In genomic region chr7:87598234-87599009, GRCh38 we compare ENCODE assay signal across 13 cellular contexts. TPM values are rescaled to one million over a fixed set of nuclear protein-coding genes. Genes with fewer than 3 reads are reported as not detected.
A peak's percentile ranks its signal among the peaks of the same experiment; 100 is the strongest.
DNase-seq lines count a peak whose midpoint lies in the region; ATAC-seq lines count a peak whose summit lies in the region.
"Had no signal": no experiment of that assay in that cellular context is flagged by ENCODE, and none has a peak within 500 bp of the region (broad histone marks: within the 10 kb centered on the region; RNA-seq: fewer than 3 reads in every experiment).

No MANE protein-coding gene starts in this region.

- ATAC-seq in GM18520 (IDR thresholded peaks at IDR 0.05; ENCODE audit: unreplicated experiment), result peak; percentile 33

- no peaks in the 10 kb centered on the region for H3K36me3 ChIP-seq in CD8-positive, alpha-beta memory T cell (ENCODE audit: insufficient read depth, low read length)

- peaks cover 17% of the 10 kb centered on the region for H3K4me1 ChIP-seq in CD8-positive, alpha-beta memory T cell (ENCODE audit: insufficient read depth, low read length)

- peaks cover 5 to 21% of the 10 kb centered on the region in 2 donors for H3K27me3 Mint-ChIP-seq in CD8-positive, alpha-beta memory T cell
- H3K27me3 Mint-ChIP-seq in immature natural killer cell (ENCODE audit: low read depth in 3 of 3), result peaks cover 0 to 8% (median 2%) of the 10 kb centered on the region in 3 donors

- H3K27me3 ChIP-seq in CD8-positive, alpha-beta memory T cell (ENCODE audit: insufficient read depth, low read length, poor library complexity, severe bottlenecking), result no peaks in the 10 kb centered on the region

- H3K36me3 Mint-ChIP-seq in CD8-positive, alpha-beta memory T cell, result peaks cover 0 to 10% (median 0%) of the 10 kb centered on the region in 3 donors
- H3K36me3 Mint-ChIP-seq in immature natural killer cell, result peaks cover 0 to 13% (median 3%) of the 10 kb centered on the region in 3 donors
- H3K36me3 Mint-ChIP-seq: CD4-positive, CD25-positive, alpha-beta regulatory T cell had no signal

- POLR2A ChIA-PET in CD8-positive, alpha-beta memory T cell (lab: Charles Lee), result no interaction called here

- H3K4me1 Mint-ChIP-seq in CD8-positive, alpha-beta memory T cell, result peaks cover 34 to 52% (median 49%) of the 10 kb centered on the region in 3 donors
- H3K4me1 Mint-ChIP-seq in immature natural killer cell, result peaks cover 31 to 53% of the 10 kb centered on the region in 2 donors

- H3K27ac Mint-ChIP-seq in CD8-positive, alpha-beta memory T cell, result peak overlapping the region; percentile 80 to 97 (median 90)
- peak overlapping the region; percentile 83 to 98 (median 96) for H3K27ac Mint-ChIP-seq in immature natural killer cell

- CTCF ChIA-PET in CD8-positive, alpha-beta memory T cell (lab: Charles Lee), result interaction anchor here (1.7 kb wide), 1 partner anchor 286 kb away, joined by 3 read pairs; no protein-coding TSS in a partner anchor

- H3K9me3 Mint-ChIP-seq in CD8-positive, alpha-beta memory T cell, result peaks cover 0 to 2% (median 0%) of the 10 kb centered on the region in 5 donors
- H3K9me3 Mint-ChIP-seq in immature natural killer cell, result no peaks in the 10 kb centered on the region

- no peak overlapping the region for H3K27ac ChIP-seq in CD8-positive, alpha-beta memory T cell (ENCODE audit: low read depth, low read length)
- H3K27ac ChIP-seq: skin epidermis had no signal

- peak in 1 of 5 donors; percentile 11 for DNase-seq in CD8-positive, alpha-beta memory T cell
- DNase-seq in SW480 (ENCODE audit: low spot score) (peak; percentile 36), immature natural killer cell (peak; percentile 17 to 33 (median 28)), NCI-H2107 treated with DMSO at 0.1 percent for 48 hours (lab: John Stamatoyannopoulos, UW; ENCODE audit: unreplicated experiment) (no peak), T1000 (lab: John Stamatoyannopoulos, UW) (no peak), NAMALWA (ENCODE audit: low spot score) (no peak), NCI-H1417 (lab: John Stamatoyannopoulos, UW) (no peak)
- DNase-seq: NCI-H1694, NCI-H524 treated with DMSO at 0.1 percent for 48 hours had no signal

- peak overlapping the region; percentile 84 to 93 (median 90) for H3K4me3 Mint-ChIP-seq in CD8-positive, alpha-beta memory T cell
- H3K4me3 Mint-ChIP-seq in immature natural killer cell, result peak overlapping the region; percentile 83 to 95 (median 85)

- no peaks in the 10 kb centered on the region for H3K9me3 ChIP-seq in CD8-positive, alpha-beta memory T cell (ENCODE audit: low read length)

- no peak overlapping the region for H3K4me3 ChIP-seq in CD8-positive, alpha-beta memory T cell (ENCODE audit: low read length)

RNA-seq across cellular contexts. Expression of gene ABCB1, which starts 2.3 kb away (rescaled TPM):
- 10 to 100 TPM; 17.0 to 22.2 TPM for total RNA-seq in CD8-positive, alpha-beta memory T cell
- 44.7 TPM for polyA plus RNA-seq in CD8-positive, alpha-beta memory T cell
- 10 to 100 TPM; 55.5 to 66.5 (median 56.0) TPM for polyA plus RNA-seq in immature natural killer cell
- total RNA-seq: osteoblast had no signal

RNA-seq across cellular contexts. Expression of gene RUNDC3B, which starts 29.8 kb away (rescaled TPM):
- total RNA-seq in CD8-positive, alpha-beta memory T cell, result under 1 TPM; 0.48 to 0.89 TPM
- 0.45 TPM for polyA plus RNA-seq in CD8-positive, alpha-beta memory T cell
- 1 to 10 TPM in 2 of 3 donors, not detected in 1; 1.0 to 1.1 TPM for polyA plus RNA-seq in immature natural killer cell
- total RNA-seq: CD4-positive, CD25-positive, alpha-beta regulatory T cell had no signal

Comparison
In these comparisons a context has a peak if more than half of its experiments do, and no peak if none do; other contexts are left out.
1. DNase-seq: peak in SW480 (single experiment) and immature natural killer cell (3 of 3); none in NCI-H2107 treated with DMSO at 0.1 percent for 48 hours (single experiment), T1000 (single experiment), NAMALWA (single experiment) and NCI-H1417 (0 of 3).